ENCODE assay signal across 8 cellular contexts in the genomic region with DNA sequence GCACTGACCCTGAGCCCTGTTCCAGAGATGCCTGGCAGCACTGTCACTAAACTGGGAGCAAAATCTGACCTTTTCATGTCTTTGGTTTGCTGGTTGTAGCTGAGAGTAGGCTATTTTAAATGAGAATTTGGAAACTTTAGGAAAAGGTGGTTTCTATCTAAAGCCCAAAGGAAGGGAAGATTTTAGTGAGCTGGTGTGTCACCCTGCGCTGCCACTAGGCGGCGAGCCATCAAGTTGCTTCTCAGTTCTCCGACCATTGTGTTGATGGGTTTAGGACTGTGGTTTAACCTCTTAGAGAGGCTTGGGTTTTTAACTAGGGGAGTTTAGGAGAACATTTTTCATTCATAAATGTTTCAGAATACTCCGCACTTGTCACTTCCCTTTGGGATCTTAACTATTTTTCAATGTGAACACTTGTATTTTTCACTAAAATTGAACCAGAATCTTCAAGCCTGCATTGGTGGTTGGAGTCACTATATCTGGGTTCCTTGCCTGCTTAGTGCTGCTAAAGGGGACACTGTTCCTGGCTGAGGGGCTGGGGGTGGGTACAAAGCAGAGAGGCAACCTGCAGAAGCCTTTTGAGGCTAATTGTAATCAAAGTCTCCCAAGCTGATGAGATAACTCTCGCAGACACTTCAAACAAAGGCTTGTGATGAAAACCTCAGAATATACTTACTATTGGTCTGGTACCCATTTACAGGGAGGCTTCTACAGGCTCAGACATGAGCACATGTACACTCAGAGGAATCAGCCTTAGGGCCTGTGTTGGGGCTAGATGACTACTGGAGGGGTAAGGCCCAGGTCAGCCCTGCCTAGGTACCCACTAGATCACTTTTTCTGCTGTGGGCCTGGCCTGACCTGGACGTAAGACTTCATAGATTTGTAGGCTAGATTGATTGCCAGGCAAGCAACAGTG. TPM values are rescaled to one million over a fixed set of nuclear protein-coding genes. Genes with fewer than 3 reads are reported as not detected.
DNase-seq lines count a peak whose midpoint lies in the region; ATAC-seq and TF ChIP-seq lines count a peak whose summit lies in the region.

No MANE protein-coding gene starts in this region.

- peak overlapping the region; percentile 73 for H3K27ac ChIP-seq in RWPE1

- CTCF ChIA-PET in RWPE1 (lab: Yijun Ruan, JAX): interaction anchor here (0.6 to 1.5 kb wide), 5 partner anchors 10 to 527 kb away, joined by 3 to 6 read pairs (median 3); a partner anchor contains a TSS

- H3K4me3 ChIP-seq in fibroblast of villous mesenchyme (ENCODE audit: low read depth, low read length): no peak overlapping the region

- DNase-seq in activated effector memory CD4-positive, alpha-beta T cell treated with anti-CD3 and anti-CD28 coated beads, Interleukin-2, amount 50 U/mL, for 16 hours: peak; percentile 69
- DNase-seq in activated effector memory CD4-positive, alpha-beta T cell treated with Interleukin-2 at 50 U/mL for 16 hours: no peak
- DNase-seq in RWPE1 (ENCODE audit: low spot score) (peak; percentile 85), fibroblast of villous mesenchyme (ENCODE audit: low read depth) (no peak), NCI-H187 treated with DMSO at 0.1 percent for 48 hours (lab: John Stamatoyannopoulos, UW) (no peak), DMS153 (lab: John Stamatoyannopoulos, UW) (no peak)
- peak; percentile 26 for DNase-seq in stimulated activated naive CD8-positive, alpha-beta T cell treated with anti-CD3 and anti-CD28 coated beads, Interleukin-15, Interleukin-2, amounts not matched to agents 100 U/mL and 50 U/mL, for 24 hours

- no peak for ATAC-seq in stimulated activated naive CD8-positive, alpha-beta T cell treated with anti-CD3 and anti-CD28 coated beads, Interleukin-15, Interleukin-2, amounts not matched to agents 100 U/mL and 50 U/mL, for 24 hours
- no peak for ATAC-seq in HG03457 (IDR thresholded peaks at IDR 0.05; ENCODE audit: unreplicated experiment)

- POLR2A ChIA-PET in RWPE1 (lab: Yijun Ruan, JAX; ENCODE audit: low non-redundant PET): no interaction called here

- TF ChIP-seq CTCF in RWPE1 (conservative IDR thresholded peaks at IDR 0.05; ENCODE audit: low read depth): peak; percentile 62
- TF ChIP-seq CTCF in fibroblast of villous mesenchyme (IDR thresholded peaks at IDR 0.05; ENCODE audit: insufficient read depth, low read depth, low read length): peak; percentile 84

RNA-seq across cellular contexts. Expression of a gene that starts 16.8 kb away (rescaled TPM):
- total RNA-seq in fibroblast of villous mesenchyme: 27.1 and 32.4 TPM in 2 replicates

RNA-seq across cellular contexts. Expression of a gene that starts 16.8 kb away (rescaled TPM):
- 58.3 and 60.0 TPM in 2 replicates for total RNA-seq in fibroblast of villous mesenchyme

RNA-seq across cellular contexts. Expression of a gene that starts 33.3 kb away (rescaled TPM):
- 0.43 and 0.64 TPM in 2 replicates for total RNA-seq in fibroblast of villous mesenchyme

Comparison
In these comparisons a context has a peak if more than half of its experiments do, and no peak if none do; other contexts are left out.
1. DNase-seq: peak in activated effector memory CD4-positive, alpha-beta T cell treated with anti-CD3 and anti-CD28 coated beads, Interleukin-2, amount 50 U/mL, for 16 hours (single experiment), RWPE1 (single experiment) and stimulated activated naive CD8-positive, alpha-beta T cell treated with anti-CD3 and anti-CD28 coated beads, Interleukin-15, Interleukin-2, amounts not matched to agents 100 U/mL and 50 U/mL, for 24 hours (single experiment); none in activated effector memory CD4-positive, alpha-beta T cell treated with Interleukin-2 at 50 U/mL for 16 hours (single experiment), fibroblast of villous mesenchyme (single experiment), NCI-H187 treated with DMSO at 0.1 percent for 48 hours (single experiment) and DMS153 (single experiment).